23 cellular contexts compared by ENCODE assay signal in genomic region chr10:60448246-60448645, GRCh38. TPM values are rescaled to one million over a fixed set of nuclear protein-coding genes. Genes with fewer than 3 reads are reported as not detected.
DNase-seq lines count a peak whose midpoint lies in the region; ATAC-seq and TF ChIP-seq lines count a peak whose summit lies in the region.
"Had no signal": no experiment of that assay in that cellular context is flagged by ENCODE, and none has a peak within 500 bp of the region (broad histone marks: within the 10 kb centered on the region; RNA-seq: fewer than 3 reads in every experiment).

No MANE protein-coding gene starts in this region.

- in situ Hi-C loops in G401 (cut with HindIII; ENCODE audit: low sequenced_read_pairs) = loop anchor here (25.0 kb wide), 1 partner anchor 339 kb away; the partner anchor contains the start of gene CDK1

- H3K9me3 ChIP-seq in thoracic aorta = no peaks in the 10 kb centered on the region
- no peaks in the 10 kb centered on the region for H3K9me3 ChIP-seq in testis
- H3K9me3 ChIP-seq: Caco-2 had no signal

- peak; percentile 52 for DNase-seq in G401 (ENCODE audit: low spot score)
- peak; percentile 11 for DNase-seq in iris pigment epithelial cell (ENCODE audit: low read depth)
- DNase-seq in thoracic aorta (ENCODE audit: low spot score) = no peak
- DNase-seq in AML-193 (lab: John Stamatoyannopoulos, UW) = no peak
- no peak for DNase-seq in stimulated activated CD4-positive, alpha-beta T cell treated with anti-CD3 and anti-CD28 coated beads, Interleukin-4, amount 100 ng/mL, for 24 hours
- DNase-seq in testis = no peak
- DNase-seq: C1 segment of cervical spinal cord; Caco-2; CD8-positive, alpha-beta T cell; DMS79 treated with DMSO at 0.1 percent for 48 hours; H7; NCI-H1048; NCI-H1417; NCI-H1694; NCI-H2029 treated with DMSO at 0.1 percent for 48 hours; NCI-H226; NCI-H510A; NCI-H69; SHP77 had no signal

- H3K4me3 ChIP-seq in thoracic aorta (no peak overlapping the region), testis (no peak overlapping the region)

- H3K27me3 ChIP-seq in thoracic aorta (replicated peaks; ENCODE audit: insufficient read depth) (no peaks in the 10 kb centered on the region), testis (no peaks in the 10 kb centered on the region)

- 90 to 97% methylated on average over 3 of the region's 3 CpGs for WGBS in testis, 2 donors

- intact Hi-C loops in testis (cut with DNase I; ENCODE audit: low total_unique reads) = loop anchor here (10.0 kb wide), 1 partner anchor 197 kb away; no protein-coding TSS in a partner anchor

- H3K36me3 ChIP-seq in thoracic aorta = no peaks in the 10 kb centered on the region
- no peaks in the 10 kb centered on the region for H3K36me3 ChIP-seq in testis (ENCODE audit: low read depth, missing control alignments)

- TF ChIP-seq CTCF in VCaP (conservative IDR thresholded peaks at IDR 0.05) (no peak), thoracic aorta (IDR thresholded peaks at IDR 0.05) (no peak), testis (IDR thresholded peaks at IDR 0.05) (no peak)

- peaks cover 21 to 44% of the 10 kb centered on the region in 2 donors for H3K4me1 ChIP-seq in thoracic aorta (ENCODE audit: control insufficient read depth in 1 of 2, low read depth in 2 of 2)
- no peaks in the 10 kb centered on the region for H3K4me1 ChIP-seq in testis

- peak overlapping the region; percentile 55 for H3K27ac ChIP-seq in VCaP
- peak overlapping the region; percentile 44 to 52 for H3K27ac ChIP-seq in thoracic aorta
- H3K27ac ChIP-seq in testis = no peak overlapping the region
- H3K27ac ChIP-seq: HL-60, RWPE1 had no signal

- TF ChIP-seq POLR2A in testis (IDR thresholded peaks at IDR 0.05) = no peak

- ATAC-seq in thoracic aorta (ENCODE audit: insufficient number of reproducible peaks, low FRiP score, low read depth) = no peak
- ATAC-seq: CD8-positive, alpha-beta T cell; Panc1 had no signal

RNA-seq across cellular contexts. Expression of gene ANK3, which starts 58.6 kb away (rescaled TPM):
- 1.4 and 9.6 TPM in 2 replicates for total RNA-seq in G401 (2014; rRNA removed; shearing (Covaris generic))
- 100 to 1,000 TPM in 1 of 2 donors, 10 to 100 TPM in 1; 55.4 to 126 TPM for total RNA-seq in thoracic aorta
- 10 to 100 TPM; 38.6 to 39.9 TPM for total RNA-seq in testis
- 23.5 TPM for polyA plus RNA-seq in testis (ENCODE audit: insufficient read depth, low read depth, low replicate concordance)

Comparison
In these comparisons a context has a peak if more than half of its experiments do, and no peak if none do; other contexts are left out.
1. DNase-seq: peak in G401 (single experiment) and iris pigment epithelial cell (single experiment); none in thoracic aorta (single experiment), AML-193 (0 of 2), stimulated activated CD4-positive, alpha-beta T cell treated with anti-CD3 and anti-CD28 coated beads, Interleukin-4, amount 100 ng/mL, for 24 hours (single experiment) and testis (single experiment).
2. H3K27ac ChIP-seq: peak in VCaP (single experiment) and thoracic aorta (2 of 2); none in testis (0 of 2).